In genomic region chr13:27404680-27405079, GRCh38 we compare ENCODE assay signal across 30 cellular contexts. TPM values are rescaled to one million over a fixed set of nuclear protein-coding genes. Genes with fewer than 3 reads are reported as not detected.
A peak's percentile ranks its signal among the peaks of the same experiment; 100 is the strongest.
DNase-seq lines count a peak whose midpoint lies in the region; ATAC-seq, FAIRE-seq and TF ChIP-seq lines count a peak whose summit lies in the region.
"Had no signal": no experiment of that assay in that cellular context is flagged by ENCODE, and none has a peak within 500 bp of the region (broad histone marks: within the 10 kb centered on the region; RNA-seq: fewer than 3 reads in every experiment).

No MANE protein-coding gene starts in this region.

- H3K9ac ChIP-seq in HepG2 (ENCODE audit: insufficient read depth, low read depth, low read length), result peak overlapping the region; percentile 64

- CTCF ChIA-PET in HepG2 (lab: Yijun Ruan, JAX; ENCODE audit: low intra/inter-chr PET ratio, low total read pairs), result no interaction called here

- no TSS peak for BruUV-seq in HepG2 (replicated peaks; lab: Mats Ljungman, UMichigan)

- H2AFZ ChIP-seq in HepG2 (ENCODE audit: low read length), result peak overlapping the region; percentile 62

- H3K79me2 ChIP-seq in HepG2 (ENCODE audit: insufficient read depth, low read length), result no peaks in the 10 kb centered on the region

- 93% methylated on average over 17 of the region's 17 CpGs for WGBS in HepG2 (ENCODE audit: low lambda C conversion rate)

- no peak for FAIRE-seq in HepG2 (lab: Jason Lieb, UNC)
- FAIRE-seq: A204.1 had no signal

- no peaks in the 10 kb centered on the region for H3K9me3 Mint-ChIP-seq in progenitor cell of endocrine pancreas (ENCODE audit: low read depth)
- H3K9me3 Mint-ChIP-seq: activated naive CD8-positive, alpha-beta T cell treated with anti-CD3 and anti-CD28 coated beads, Interleukin-2, amount 10 ng/mL, durations not matched to agents 7 days and 5 days; H9; natural killer cell had no signal

- POLR2A ChIA-PET in HepG2 (lab: Yijun Ruan, JAX), result interaction anchor here (1.7 to 3.6 kb wide), 3 partner anchors 8 to 21 kb away, joined by 6 to 38 read pairs (median 14); partner anchors contain the start of gene GTF3A

- H3K4me1 Mint-ChIP-seq in progenitor cell of endocrine pancreas (ENCODE audit: low read depth), result peaks cover 60% of the 10 kb centered on the region
- H3K4me1 Mint-ChIP-seq: activated naive CD8-positive, alpha-beta T cell treated with anti-CD3 and anti-CD28 coated beads, Interleukin-2, amount 10 ng/mL, durations not matched to agents 7 days and 5 days had no signal

- no peaks in the 10 kb centered on the region for H3K9me3 ChIP-seq in Peyer's patch
- H3K9me3 ChIP-seq in HepG2 (ENCODE audit: low read length), result no peaks in the 10 kb centered on the region
- H3K9me3 ChIP-seq: thoracic aorta, uterus had no signal

- peak overlapping the region; percentile 96 for H3K27ac Mint-ChIP-seq in progenitor cell of endocrine pancreas
- H3K27ac Mint-ChIP-seq: activated naive CD8-positive, alpha-beta T cell treated with anti-CD3 and anti-CD28 coated beads, Interleukin-2, amount 10 ng/mL, durations not matched to agents 7 days and 5 days; natural killer cell had no signal

- peak overlapping the region in 3 of 4 donors; percentile 13 to 89 (median 71) for H3K27ac ChIP-seq in Peyer's patch
- H3K27ac ChIP-seq in HepG2 (ENCODE audit: extremely low read length, insufficient read depth, low read length), result peak overlapping the region; percentile 91
- H3K27ac ChIP-seq: HL-60 had no signal

- TF ChIP-seq POLR2A in Peyer's patch (IDR thresholded peaks at IDR 0.05) (peak in 1 of 2 donors; percentile 29), HepG2 (IDR thresholded peaks at IDR 0.05; ENCODE audit: insufficient read depth in 1 of 2, low read depth in 2 of 2, low read length in 2 of 2) (no peak)

- no peak for TF ChIP-seq RAD21 in HepG2 (CRISPR knock-in tag; IDR thresholded peaks at IDR 0.05)

- intact Hi-C loops in HepG2 (cut with micrococcal nuclease; ENCODE audit: unreplicated experiment), result loop anchor here (1.0 kb wide), 1 partner anchor 21 kb away; no protein-coding TSS in a partner anchor

- H3K27me3 ChIP-seq in Peyer's patch (no peaks in the 10 kb centered on the region), HepG2 (ENCODE audit: control insufficient read depth in 1 of 2, insufficient read depth in 2 of 2, low read length in 2 of 2) (no peaks in the 10 kb centered on the region)
- H3K27me3 ChIP-seq: uterus had no signal

- peak; percentile 83 for DNase-seq in DMS153 (lab: John Stamatoyannopoulos, UW)
- DNase-seq in Peyer's patch, result peak in 2 of 3 donors; percentile 70 to 85
- no peak for DNase-seq in HepG2 (ENCODE audit: low spot score)
- DNase-seq in progenitor cell of endocrine pancreas (ENCODE audit: low spot score, unreplicated experiment), result no peak
- no peak for DNase-seq in mesenteric fat pad (ENCODE audit: low spot score)
- DNase-seq in activated gamma-delta T cell treated with Interleukin-2 at 50 U/mL for 16 hours, result no peak
- no peak for DNase-seq in NCI-H1930 (lab: John Stamatoyannopoulos, UW)
- DNase-seq: activated CD4-positive, alpha-beta T cell treated with anti-CD3 and anti-CD28 coated beads, Interleukin-2, amount 50 U/mL, for 1 hour; activated CD4-positive, CD25-positive, alpha-beta regulatory T cell; activated effector memory CD4-positive, alpha-beta T cell treated with anti-CD3 and anti-CD28 coated beads, Interleukin-2, amount 50 U/mL, for 16 hours; activated naive CD8-positive, alpha-beta T cell treated with anti-CD3 and anti-CD28 coated beads, Interleukin-2, amount 10 ng/mL, durations not matched to agents 7 days and 5 days; activated T-cell treated with anti-CD3 and anti-CD28 coated beads, Interleukin-2, amount 50 U/mL, for 1 hour; aorta; effector CD8-positive, alpha-beta T cell; H9; hippocampal formation; KG1; natural killer cell; NCI-H1105; NCI-H2081; NCI-H226; NCI-H82; occipital lobe; stimulated activated naive CD8-positive, alpha-beta T cell treated with anti-CD3 and anti-CD28 coated beads, Interleukin-15, Interleukin-2, amounts not matched to agents 100 U/mL and 50 U/mL, for 24 hours; uterus had no signal

- ATAC-seq in HepG2 (no peak), GM21515 (IDR thresholded peaks at IDR 0.05; ENCODE audit: unreplicated experiment) (no peak)
- ATAC-seq: natural killer cell; stimulated activated naive CD8-positive, alpha-beta T cell treated with anti-CD3 and anti-CD28 coated beads, Interleukin-15, Interleukin-2, amounts not matched to agents 100 U/mL and 50 U/mL, for 24 hours had no signal

- peaks cover 3% of the 10 kb centered on the region for H3K27me3 Mint-ChIP-seq in progenitor cell of endocrine pancreas

- no peaks in the 10 kb centered on the region for H3K36me3 Mint-ChIP-seq in progenitor cell of endocrine pancreas (ENCODE audit: insufficient read depth)
- H3K36me3 Mint-ChIP-seq: activated naive CD8-positive, alpha-beta T cell treated with anti-CD3 and anti-CD28 coated beads, Interleukin-2, amount 10 ng/mL, durations not matched to agents 7 days and 5 days; natural killer cell had no signal

- peak overlapping the region; percentile 68 for H3K4me2 ChIP-seq in HepG2 (ENCODE audit: low read depth, low read length)

- TF ChIP-seq CTCF in Peyer's patch (IDR thresholded peaks at IDR 0.05) (no peak), HepG2 (CRISPR knock-in tag; IDR thresholded peaks at IDR 0.05) (no peak; the same call in 1 of the 2 replicates), progenitor cell of endocrine pancreas (IDR thresholded peaks at IDR 0.05; ENCODE audit: unreplicated experiment) (no peak)

- no peak for TF ChIP-seq EP300 in HepG2 (IDR thresholded peaks at IDR 0.05; ENCODE audit: low read depth in 2 of 2, low read length in 2 of 2)
- no peak for TF ChIP-seq EP300 in HepG2 (CRISPR knock-in tag; IDR thresholded peaks at IDR 0.05; ENCODE audit: borderline replicate concordance)

- H3K36me3 ChIP-seq in Peyer's patch, result no peaks in the 10 kb centered on the region
- H3K36me3 ChIP-seq in HepG2 (replicated peaks in 1 of 2; ENCODE audit: control insufficient read depth in 1 of 2, insufficient read depth in 2 of 2, low read length in 2 of 2), result no peaks in the 10 kb centered on the region
- H3K36me3 ChIP-seq: thoracic aorta, uterus had no signal

- no peak overlapping the region for H3K4me3 Mint-ChIP-seq in progenitor cell of endocrine pancreas (ENCODE audit: low read depth)
- H3K4me3 Mint-ChIP-seq: activated naive CD8-positive, alpha-beta T cell treated with anti-CD3 and anti-CD28 coated beads, Interleukin-2, amount 10 ng/mL, durations not matched to agents 7 days and 5 days; H9; natural killer cell had no signal

- no peaks in the 10 kb centered on the region for H4K20me1 ChIP-seq in HepG2 (ENCODE audit: insufficient read depth, low read length)

- H3K4me1 ChIP-seq in Peyer's patch (peaks cover 0 to 42% (median 2%) of the 10 kb centered on the region in 4 donors), HepG2 (ENCODE audit: insufficient read depth, low read length) (peaks cover 65% of the 10 kb centered on the region)
- H3K4me1 ChIP-seq: uterus had no signal

- H3K4me3 ChIP-seq in Peyer's patch, result no peak overlapping the region
- H3K4me3 ChIP-seq in HepG2 (replicated peaks in 1 of 3; ENCODE audit: insufficient read depth in 1 of 3, low read depth in 2 of 3, low read length in 3 of 3), result peak overlapping the region in 1 of 3 experiments; percentile 53; a peak in 1 of 6 replicates
- H3K4me3 ChIP-seq: skin epidermis, thoracic aorta, uterus had no signal

- in situ Hi-C loops in HepG2 (cut with HindIII; ENCODE audit: extremely low pct_ligation_motif_present, low pct_unique_long_range_greater_than_20kb), result no loop called here

RNA-seq across cellular contexts. Expression of gene GTF3A, which starts 19.7 kb away (rescaled TPM):
- total RNA-seq in Peyer's patch (100 to 1,000 TPM in 1 of 4 donors, 10 to 100 TPM in 3; 29.2 to 179 (median 49.3) TPM), HepG2 (2016; rRNA removed; fragmentation: Illumina TruSeq; extraction: Trizol) (122 and 176 TPM in 2 replicates), progenitor cell of endocrine pancreas (75.9 and 81.2 TPM in 2 replicates), mesenteric fat pad (115 TPM)
- 1,005 and 1,074 TPM in 2 replicates for total RNA-seq in HepG2 (2016; cell fraction: cytosol; rRNA removed; fragmentation: Illumina TruSeq; extraction: Trizol; ENCODE audit: low read depth)
- total RNA-seq in HepG2 (2016; cell fraction: insoluble cytoplasmic fraction; rRNA removed; fragmentation: Illumina TruSeq; extraction: Trizol), result 110 and 173 TPM in 2 replicates
- total RNA-seq in HepG2 (2016; cell fraction: membrane; rRNA removed; fragmentation: Illumina TruSeq; extraction: Trizol), result 817 and 824 TPM in 2 replicates
- total RNA-seq in HepG2 (2016; cell fraction: nucleus; rRNA removed; fragmentation: Illumina TruSeq; extraction: Trizol), result 71.9 and 77.8 TPM in 2 replicates
- polyA plus RNA-seq in HepG2 (2011; rRNA removed), result 36.0 and 42.1 TPM in 2 replicates
- 36.5 and 39.7 TPM in 2 replicates for polyA plus RNA-seq in HepG2 (2011; cell fraction: cytosol; rRNA removed)
- 30.0 and 32.8 TPM in 2 replicates for polyA plus RNA-seq in HepG2 (2011; cell fraction: nucleus; rRNA removed)
- polyA plus RNA-seq in HepG2 (2012), result 67.4 and 79.3 TPM in 2 replicates
- 1,318 and 1,338 TPM in 2 replicates for polyA plus RNA-seq in HepG2 (2016; cell fraction: cytosol; fragmentation: Illumina TruSeq; extraction: Trizol; ENCODE audit: low read depth)
- 121 and 126 TPM in 2 replicates for polyA plus RNA-seq in HepG2 (2016; cell fraction: insoluble cytoplasmic fraction; fragmentation: Illumina TruSeq; extraction: Trizol; ENCODE audit: low read depth)
- 873 and 884 TPM in 2 replicates for polyA plus RNA-seq in HepG2 (2016; cell fraction: membrane; fragmentation: Illumina TruSeq; extraction: Trizol; ENCODE audit: low read depth)
- 118 and 129 TPM in 2 replicates for polyA plus RNA-seq in HepG2 (2016; cell fraction: nucleus; fragmentation: Illumina TruSeq; extraction: Trizol; ENCODE audit: insufficient read depth, low read depth)
- polyA minus RNA-seq in HepG2 (2011; rRNA and poly(A)+ RNA removed; ENCODE audit: low replicate concordance), result 25.1 and 47.9 TPM in 2 replicates
- 16.9 and 22.6 TPM in 2 replicates for polyA minus RNA-seq in HepG2 (2011; cell fraction: cytosol; rRNA and poly(A)+ RNA removed)
- 16.4 and 20.8 TPM in 2 replicates for polyA minus RNA-seq in HepG2 (2011; cell fraction: nucleus; rRNA and poly(A)+ RNA removed)

RNA-seq across cellular contexts. Expression of gene MTIF3, which starts 45.7 kb away (rescaled TPM):
- total RNA-seq in Peyer's patch (100 to 1,000 TPM in 1 of 4 donors, 10 to 100 TPM in 3; 78.6 to 150 (median 86.4) TPM), HepG2 (2016; rRNA removed; fragmentation: Illumina TruSeq; extraction: Trizol) (40.6 and 59.2 TPM in 2 replicates), progenitor cell of endocrine pancreas (50.6 and 54.4 TPM in 2 replicates), mesenteric fat pad (55.1 TPM)
- total RNA-seq in HepG2 (2016; cell fraction: cytosol; rRNA removed; fragmentation: Illumina TruSeq; extraction: Trizol; ENCODE audit: low read depth), result 23.2 and 29.0 TPM in 2 replicates
- 41.6 and 55.7 TPM in 2 replicates for total RNA-seq in HepG2 (2016; cell fraction: insoluble cytoplasmic fraction; rRNA removed; fragmentation: Illumina TruSeq; extraction: Trizol)
- total RNA-seq in HepG2 (2016; cell fraction: membrane; rRNA removed; fragmentation: Illumina TruSeq; extraction: Trizol), result 47.8 and 50.6 TPM in 2 replicates
- 17.9 and 23.1 TPM in 2 replicates for total RNA-seq in HepG2 (2016; cell fraction: nucleus; rRNA removed; fragmentation: Illumina TruSeq; extraction: Trizol)
- 24.6 and 33.7 TPM in 2 replicates for polyA plus RNA-seq in HepG2 (2011; rRNA removed)
- polyA plus RNA-seq in HepG2 (2011; cell fraction: cytosol; rRNA removed), result 20.9 and 29.7 TPM in 2 replicates
- 16.6 and 28.3 TPM in 2 replicates for polyA plus RNA-seq in HepG2 (2011; cell fraction: nucleus; rRNA removed)
- polyA plus RNA-seq in HepG2 (2012), result 31.1 and 36.0 TPM in 2 replicates
- polyA plus RNA-seq in HepG2 (2016; cell fraction: cytosol; fragmentation: Illumina TruSeq; extraction: Trizol; ENCODE audit: low read depth), result 33.6 and 40.0 TPM in 2 replicates
- 68.6 and 71.5 TPM in 2 replicates for polyA plus RNA-seq in HepG2 (2016; cell fraction: insoluble cytoplasmic fraction; fragmentation: Illumina TruSeq; extraction: Trizol; ENCODE audit: low read depth)
- 44.5 and 54.2 TPM in 2 replicates for polyA plus RNA-seq in HepG2 (2016; cell fraction: membrane; fragmentation: Illumina TruSeq; extraction: Trizol; ENCODE audit: low read depth)
- 38.5 and 43.8 TPM in 2 replicates for polyA plus RNA-seq in HepG2 (2016; cell fraction: nucleus; fragmentation: Illumina TruSeq; extraction: Trizol; ENCODE audit: insufficient read depth, low read depth)
- 3.4 and 7.8 TPM in 2 replicates for polyA minus RNA-seq in HepG2 (2011; rRNA and poly(A)+ RNA removed; ENCODE audit: low replicate concordance)
- polyA minus RNA-seq in HepG2 (2011; cell fraction: cytosol; rRNA and poly(A)+ RNA removed), result 7.6 and 10.5 TPM in 2 replicates
- polyA minus RNA-seq in HepG2 (2011; cell fraction: nucleus; rRNA and poly(A)+ RNA removed), result 16.4 and 20.8 TPM in 2 replicates

Comparison
In these comparisons a context has a peak if more than half of its experiments do, and no peak if none do; other contexts are left out.
1. DNase-seq: peak in DMS153 (single experiment) and Peyer's patch (2 of 3); none in HepG2 (single experiment), progenitor cell of endocrine pancreas (single experiment), mesenteric fat pad (single experiment), activated gamma-delta T cell treated with Interleukin-2 at 50 U/mL for 16 hours (single experiment) and NCI-H1930 (0 of 2).